Comparison of ENCODE assay signal across 20 cellular contexts in the genomic region with DNA sequence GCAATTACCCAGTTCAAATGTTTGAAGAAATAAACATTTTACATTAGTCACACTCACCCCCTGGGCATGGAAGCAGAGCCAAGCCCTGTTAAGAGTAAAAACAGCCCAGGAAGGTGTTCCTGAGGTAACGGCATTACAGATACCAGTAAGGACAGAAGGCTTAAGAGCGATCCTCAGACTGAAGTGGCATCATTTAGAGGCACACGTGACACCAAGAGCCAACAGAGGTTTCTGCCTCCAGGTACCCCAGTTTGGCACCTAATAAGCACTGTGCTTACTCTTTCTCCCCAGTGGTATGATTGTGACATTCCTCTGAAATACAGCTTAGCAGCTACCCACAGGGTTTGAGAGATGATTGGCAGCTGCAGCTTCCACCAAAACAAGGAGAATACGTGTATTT. TPM values are rescaled to one million over a fixed set of nuclear protein-coding genes. Genes with fewer than 3 reads are reported as not detected.
DNase-seq lines count a peak whose midpoint lies in the region; ATAC-seq and TF ChIP-seq lines count a peak whose summit lies in the region.
"Had no signal": no experiment of that assay in that cellular context is flagged by ENCODE, and none has a peak within 500 bp of the region (broad histone marks: within the 10 kb centered on the region; RNA-seq: fewer than 3 reads in every experiment).

No MANE protein-coding gene starts in this region.

- H4K5ac ChIP-seq in mesendoderm (ENCODE audit: low read length) = no peak overlapping the region

- H2BK15ac ChIP-seq in mesendoderm (replicated peaks; ENCODE audit: low read depth) = no peak overlapping the region

- no peak overlapping the region for H3K4me3 Mint-ChIP-seq in stimulated activated memory B cell treated with anti-CD40 and anti-IgM and Interleukin-4, amounts not matched to agents 10 μg/mL and 1 μg/mL and 100 μg/mL, for 72 hours
- H3K4me3 Mint-ChIP-seq: activated CD8-positive, alpha-beta T cell treated with anti-CD3 and anti-CD28 coated beads, Interleukin-2, amount 10 ng/mL, durations not matched to agents 7 days and 5 days; activated naive CD4-positive, alpha-beta T cell treated with anti-CD3 and anti-CD28 coated beads for 36 hours; activated T-cell treated with anti-CD3 and anti-CD28 coated beads, Interleukin-2, amount 50 U/mL, for 24 hours; neural crest cell had no signal

- no peak overlapping the region for H3K4me3 ChIP-seq in RWPE2 (ENCODE audit: severe bottlenecking)
- no peak overlapping the region for H3K4me3 ChIP-seq in H7 (ENCODE audit: insufficient read depth, low read depth, low read length)
- no peak overlapping the region for H3K4me3 ChIP-seq in mesendoderm (ENCODE audit: low read length)
- H3K4me3 ChIP-seq: heart left ventricle had no signal

- H3K4me1 Mint-ChIP-seq in stimulated activated memory B cell treated with anti-CD40 and anti-IgM and Interleukin-4, amounts not matched to agents 10 μg/mL and 1 μg/mL and 100 μg/mL, for 72 hours = peaks cover under 1% of the 10 kb centered on the region

- H3K18ac ChIP-seq in mesendoderm (ENCODE audit: low read length) = no peak overlapping the region

- H4K8ac ChIP-seq in mesendoderm (ENCODE audit: low read depth, low read length) = no peak overlapping the region

- no peak overlapping the region for H3K9ac ChIP-seq in mesendoderm (ENCODE audit: low read length)

- no peaks in the 10 kb centered on the region for H3K9me3 Mint-ChIP-seq in stimulated activated memory B cell treated with anti-CD40 and anti-IgM and Interleukin-4, amounts not matched to agents 10 μg/mL and 1 μg/mL and 100 μg/mL, for 72 hours
- H3K9me3 Mint-ChIP-seq: activated naive CD4-positive, alpha-beta T cell treated with anti-CD3 and anti-CD28 coated beads for 36 hours; activated T-cell treated with anti-CD3 and anti-CD28 coated beads, Interleukin-2, amount 50 U/mL, for 24 hours; neural crest cell had no signal

- peaks cover 41% of the 10 kb centered on the region for H3K4me1 ChIP-seq in RWPE2 (ENCODE audit: insufficient read depth, poor library complexity, severe bottlenecking)
- peaks cover 25% of the 10 kb centered on the region for H3K4me1 ChIP-seq in foreskin keratinocyte
- no peaks in the 10 kb centered on the region for H3K4me1 ChIP-seq in mesendoderm (ENCODE audit: control insufficient read depth, low read depth, low read length)

- H3K36me3 Mint-ChIP-seq in stimulated activated memory B cell treated with anti-CD40 and anti-IgM and Interleukin-4, amounts not matched to agents 10 μg/mL and 1 μg/mL and 100 μg/mL, for 72 hours = peaks cover 61% of the 10 kb centered on the region

- H3K36me3 ChIP-seq in RWPE2 (ENCODE audit: low read depth) (peaks cover 93% of the 10 kb centered on the region), H7 (replicated peaks; ENCODE audit: control insufficient read depth, insufficient read depth, low read length) (peaks cover 26% of the 10 kb centered on the region), mesendoderm (ENCODE audit: control insufficient read depth, insufficient read depth, low read length) (peaks cover 4% of the 10 kb centered on the region)

- peaks cover 2% of the 10 kb centered on the region for H3K79me2 ChIP-seq in mesendoderm (ENCODE audit: control insufficient read depth, insufficient read depth, low read length)

- DNase-seq in HPDE6-E6E7 (ENCODE audit: extremely low spot score) (peak; percentile 43), RWPE2 (ENCODE audit: low spot score) (no peak), foreskin keratinocyte (peak in 1 of 2 donors; percentile 68), H7 (no peak), mesendoderm (no peak)
- DNase-seq in activated CD4-positive, alpha-beta T cell treated with anti-CD3 and anti-CD28 coated beads, Interleukin-2, amount 50 U/mL, for 48 hours = no peak
- DNase-seq: activated CD8-positive, alpha-beta T cell treated with anti-CD3 and anti-CD28 coated beads, Interleukin-2, amount 10 ng/mL, durations not matched to agents 7 days and 5 days; activated naive CD4-positive, alpha-beta T cell treated with anti-CD3 and anti-CD28 coated beads for 36 hours; activated T-cell treated with anti-CD3 and anti-CD28 coated beads, Interleukin-2, amount 50 U/mL, for 24 hours; amygdala; dermis blood vessel endothelial cell; GF-D8; heart left ventricle; left ventricle myocardium superior; NCI-H1417; NCI-H2171 treated with DMSO at 0.1 percent for 48 hours; NCI-H526; RPMI8226 had no signal

- no peak overlapping the region for H3K4ac ChIP-seq in mesendoderm (ENCODE audit: low read depth, low read length)

- no peak overlapping the region for H2BK120ac ChIP-seq in mesendoderm (ENCODE audit: low read depth, low read length)

- H3K27ac ChIP-seq in RWPE2 (ENCODE audit: poor library complexity, severe bottlenecking) = peak overlapping the region; percentile 79
- peak overlapping the region; percentile 25 for H3K27ac ChIP-seq in foreskin keratinocyte
- H3K27ac ChIP-seq in mesendoderm (ENCODE audit: low read depth, low read length) = no peak overlapping the region
- H3K27ac ChIP-seq: heart left ventricle had no signal

- peak; percentile 86 for ATAC-seq in RWPE2 (ENCODE audit: low read depth)
- ATAC-seq in foreskin keratinocyte = peak; percentile 82
- no peak for ATAC-seq in stimulated activated memory B cell treated with anti-CD40 and anti-IgM and Interleukin-4, amounts not matched to agents 10 μg/mL and 1 μg/mL and 100 μg/mL, for 72 hours
- ATAC-seq: activated CD8-positive, alpha-beta T cell treated with anti-CD3 and anti-CD28 coated beads, Interleukin-2, amount 10 ng/mL, durations not matched to agents 7 days and 5 days; heart left ventricle; left ventricle myocardium superior had no signal

- H2BK5ac ChIP-seq in mesendoderm (ENCODE audit: low read length) = no peak overlapping the region

- no peak overlapping the region for H3K56ac ChIP-seq in mesendoderm (ENCODE audit: low read length)

- no peak for TF ChIP-seq CTCF in RWPE2 (IDR thresholded peaks at IDR 0.05; ENCODE audit: poor library complexity, severe bottlenecking)
- no peak for TF ChIP-seq CTCF in foreskin keratinocyte (conservative IDR thresholded peaks at IDR 0.05)

- no CpG with 5 or more reads among the region's 4 CpGs for WGBS in mesendoderm (ENCODE audit: extremely low coverage, insufficient coverage, low lambda C conversion rate)

- H3K27me3 ChIP-seq in RWPE2 (ENCODE audit: insufficient read depth, poor library complexity, severe bottlenecking) = no peaks in the 10 kb centered on the region
- H3K27me3 ChIP-seq in foreskin keratinocyte = no peaks in the 10 kb centered on the region
- no peaks in the 10 kb centered on the region for H3K27me3 ChIP-seq in H7 (ENCODE audit: control insufficient read depth, insufficient read depth, low read length)
- no peaks in the 10 kb centered on the region for H3K27me3 ChIP-seq in mesendoderm (ENCODE audit: insufficient read depth, low read length, poor library complexity)
- H3K27me3 ChIP-seq: heart left ventricle had no signal

- no peak overlapping the region for H2AK5ac ChIP-seq in mesendoderm (ENCODE audit: low read length)

- no peak overlapping the region for H3K23ac ChIP-seq in mesendoderm (ENCODE audit: low read length)

- H3K79me1 ChIP-seq in mesendoderm (ENCODE audit: low read length) = peaks cover 7% of the 10 kb centered on the region

- no peaks in the 10 kb centered on the region for H3K27me3 Mint-ChIP-seq in stimulated activated memory B cell treated with anti-CD40 and anti-IgM and Interleukin-4, amounts not matched to agents 10 μg/mL and 1 μg/mL and 100 μg/mL, for 72 hours
- H3K27me3 Mint-ChIP-seq: activated T-cell treated with anti-CD3 and anti-CD28 coated beads, Interleukin-2, amount 50 U/mL, for 24 hours had no signal

- H3K9me3 ChIP-seq in RWPE2 (ENCODE audit: severe bottlenecking) = no peaks in the 10 kb centered on the region
- H3K9me3 ChIP-seq: heart left ventricle had no signal

- no peak overlapping the region for H3K4me2 ChIP-seq in mesendoderm (ENCODE audit: low read length)

- peak overlapping the region; percentile 35 for H3K27ac Mint-ChIP-seq in stimulated activated memory B cell treated with anti-CD40 and anti-IgM and Interleukin-4, amounts not matched to agents 10 μg/mL and 1 μg/mL and 100 μg/mL, for 72 hours
- H3K27ac Mint-ChIP-seq: activated CD8-positive, alpha-beta T cell treated with anti-CD3 and anti-CD28 coated beads, Interleukin-2, amount 10 ng/mL, durations not matched to agents 7 days and 5 days; activated naive CD4-positive, alpha-beta T cell treated with anti-CD3 and anti-CD28 coated beads for 36 hours had no signal

RNA-seq across cellular contexts. Expression of a gene that starts 17.2 kb away (rescaled TPM):
- total RNA-seq in foreskin keratinocyte = 101 and 107 TPM in 2 replicates
- polyA plus RNA-seq in foreskin keratinocyte = 79.9 and 87.3 TPM in 2 replicates
- total RNA-seq in H7 (2014; rRNA removed; shearing (Covaris generic)) = 177 and 188 TPM in 2 replicates
- 109 TPM for polyA plus RNA-seq in mesendoderm (2013, experiment 1 of 2)
- 111 TPM for polyA plus RNA-seq in mesendoderm (2013, experiment 2 of 2)

RNA-seq across cellular contexts. Expression of a gene that starts 17.7 kb away (rescaled TPM):
- 24.3 and 26.3 TPM in 2 replicates for total RNA-seq in foreskin keratinocyte
- polyA plus RNA-seq in foreskin keratinocyte = 37.0 and 39.5 TPM in 2 replicates
- total RNA-seq in H7 (2014; rRNA removed; shearing (Covaris generic)) = 30.2 and 33.4 TPM in 2 replicates
- polyA plus RNA-seq in mesendoderm (2013, experiment 1 of 2) = 14.0 TPM
- polyA plus RNA-seq in mesendoderm (2013, experiment 2 of 2) = 13.9 TPM

RNA-seq across cellular contexts. Expression of a gene that starts 35.1 kb away (rescaled TPM):
- 78.9 and 85.5 TPM in 2 replicates for total RNA-seq in foreskin keratinocyte
- 79.1 and 85.9 TPM in 2 replicates for polyA plus RNA-seq in foreskin keratinocyte
- 36.0 and 47.6 TPM in 2 replicates for total RNA-seq in H7 (2014; rRNA removed; shearing (Covaris generic))
- polyA plus RNA-seq in mesendoderm (2013, experiment 1 of 2) = 42.5 TPM
- polyA plus RNA-seq in mesendoderm (2013, experiment 2 of 2) = 41.6 TPM

RNA-seq across cellular contexts. Expression of a gene that starts 35.3 kb away (rescaled TPM):
- 50.6 and 50.9 TPM in 2 replicates for total RNA-seq in foreskin keratinocyte
- polyA plus RNA-seq in foreskin keratinocyte = 58.7 and 58.9 TPM in 2 replicates
- 71.8 and 84.5 TPM in 2 replicates for total RNA-seq in H7 (2014; rRNA removed; shearing (Covaris generic))
- polyA plus RNA-seq in mesendoderm (2013, experiment 1 of 2) = 87.4 TPM
- polyA plus RNA-seq in mesendoderm (2013, experiment 2 of 2) = 87.3 TPM

RNA-seq across cellular contexts. Expression of a gene that starts 55.1 kb away (rescaled TPM):
- total RNA-seq in foreskin keratinocyte = 520 and 546 TPM in 2 replicates
- 438 and 526 TPM in 2 replicates for polyA plus RNA-seq in foreskin keratinocyte
- total RNA-seq in H7 (2014; rRNA removed; shearing (Covaris generic)) = 1,178 and 1,380 TPM in 2 replicates
- polyA plus RNA-seq in mesendoderm (2013, experiment 1 of 2) = 582 TPM
- polyA plus RNA-seq in mesendoderm (2013, experiment 2 of 2) = 593 TPM
